16 cellular contexts compared by ENCODE assay signal in genomic region chr3:1533763-1534162, GRCh38.
DNase-seq lines count a peak whose midpoint lies in the region; TF ChIP-seq lines count a peak whose summit lies in the region.
"Had no signal": no experiment of that assay in that cellular context is flagged by ENCODE, and none has a peak within 500 bp of the region (broad histone marks: within the 10 kb centered on the region; RNA-seq: fewer than 3 reads in every experiment).

No MANE protein-coding gene starts in this region.

- no peak overlapping the region for H4K91ac ChIP-seq in trophoblast cell (ENCODE audit: low read depth, low read length)

- peaks cover 17% of the 10 kb centered on the region for H3K4me1 ChIP-seq in KMS-11 (ENCODE audit: low read depth, poor library complexity, severe bottlenecking)
- H3K4me1 ChIP-seq in OCI-LY3 (ENCODE audit: low read length) = peaks cover 22% of the 10 kb centered on the region
- H3K4me1 ChIP-seq in trophoblast cell (ENCODE audit: control insufficient read depth in 1 of 2, insufficient read depth in 2 of 2, low read length in 2 of 2) = no peaks in the 10 kb centered on the region

- H3K4me2 ChIP-seq in KMS-11 = peak overlapping the region; percentile 59; the same call in 1 of the 2 replicates
- H3K4me2 ChIP-seq in OCI-LY3 (ENCODE audit: low read length) = no peak overlapping the region
- no peak overlapping the region for H3K4me2 ChIP-seq in trophoblast cell (ENCODE audit: low read length)
- H3K4me2 ChIP-seq: BLaER1 treated with 17β-estradiol and CSF1 and Interleukin-3, amounts not matched to agents 10 nM and 100 nM had no signal

- no peak overlapping the region for H4K8ac ChIP-seq in trophoblast cell (ENCODE audit: low read depth, low read length)

- DNase-seq in mesothelial cell of epicardium (ENCODE audit: low spot score in 2 of 2, unreplicated experiment in 2 of 2) = no peak
- no peak for DNase-seq in trophoblast cell
- no peak for DNase-seq in dedifferentiated amniotic fluid mesenchymal stem cell (ENCODE audit: extremely low spot score)
- no peak for DNase-seq in stimulated activated CD4-positive, alpha-beta T cell treated with anti-CD3 and anti-CD28 coated beads, Interleukin-15, amount 100 ng/mL, for 24 hours
- DNase-seq in NCI-H2171 (lab: John Stamatoyannopoulos, UW) = no peak
- DNase-seq: 8988T; Calu3; CD8-positive, alpha-beta T cell; DMS79 treated with DMSO at 0.1 percent for 48 hours; GF-D8 had no signal

- no peaks in the 10 kb centered on the region for H3K79me2 ChIP-seq in KMS-11 (ENCODE audit: insufficient read depth, low read depth)
- H3K79me2 ChIP-seq in OCI-LY3 (ENCODE audit: low read length) = no peaks in the 10 kb centered on the region
- H3K79me2 ChIP-seq in trophoblast cell (ENCODE audit: control insufficient read depth, insufficient read depth, low read length, poor library complexity) = no peaks in the 10 kb centered on the region

- no peaks in the 10 kb centered on the region for H3K27me3 Mint-ChIP-seq in mesothelial cell of epicardium (ENCODE audit: low read depth)
- H3K27me3 Mint-ChIP-seq: B cell had no signal

- no peaks in the 10 kb centered on the region for H3K27me3 ChIP-seq in KMS-11 (ENCODE audit: insufficient read depth, low read depth)
- no peaks in the 10 kb centered on the region for H3K27me3 ChIP-seq in OCI-LY3 (ENCODE audit: low read depth, low read length)
- no peaks in the 10 kb centered on the region for H3K27me3 ChIP-seq in trophoblast cell (ENCODE audit: insufficient read depth, low read length)
- H3K27me3 ChIP-seq: BLaER1 treated with 17β-estradiol and CSF1 and Interleukin-3, amounts not matched to agents 10 nM and 100 nM had no signal

- no peaks in the 10 kb centered on the region for H4K20me1 ChIP-seq in KMS-11 (ENCODE audit: insufficient read depth)
- H4K20me1 ChIP-seq in OCI-LY3 (ENCODE audit: insufficient read depth, low read length) = no peaks in the 10 kb centered on the region
- H4K20me1 ChIP-seq: BLaER1 treated with 17β-estradiol and CSF1 and Interleukin-3, amounts not matched to agents 10 nM and 100 nM had no signal

- H3K9me3 Mint-ChIP-seq in mesothelial cell of epicardium = peaks cover 26% of the 10 kb centered on the region

- H3K9me3 ChIP-seq in OCI-LY3 (ENCODE audit: insufficient read depth, low read length) (no peaks in the 10 kb centered on the region), trophoblast cell (ENCODE audit: insufficient read depth, low read depth, low read length) (no peaks in the 10 kb centered on the region)
- H3K9me3 ChIP-seq: HAP-1 had no signal

- H4K12ac ChIP-seq in trophoblast cell (ENCODE audit: low read depth, low read length) = no peak overlapping the region

- H3K36me3 ChIP-seq in KMS-11 (ENCODE audit: insufficient read depth) (no peaks in the 10 kb centered on the region), OCI-LY3 (replicated peaks; ENCODE audit: low read depth, low read length) (no peaks in the 10 kb centered on the region), trophoblast cell (ENCODE audit: control insufficient read depth in 1 of 2, insufficient read depth in 2 of 2, low read length in 2 of 2) (no peaks in the 10 kb centered on the region)
- H3K36me3 ChIP-seq: BLaER1 treated with 17β-estradiol and CSF1 and Interleukin-3, amounts not matched to agents 10 nM and 100 nM; HAP-1 had no signal

- H2BK12ac ChIP-seq in trophoblast cell (ENCODE audit: low read length) = no peak overlapping the region

- no peak overlapping the region for H3K4me3 Mint-ChIP-seq in mesothelial cell of epicardium
- H3K4me3 Mint-ChIP-seq: B cell; CD8-positive, alpha-beta T cell had no signal

- H3K9ac ChIP-seq in KMS-11 = no peak overlapping the region
- no peak overlapping the region for H3K9ac ChIP-seq in OCI-LY3 (ENCODE audit: low read length)
- H3K9ac ChIP-seq in trophoblast cell (ENCODE audit: low read length) = no peak overlapping the region
- H3K9ac ChIP-seq: BLaER1 treated with 17β-estradiol and CSF1 and Interleukin-3, amounts not matched to agents 10 nM and 100 nM had no signal

- peak overlapping the region; percentile 95 for H3K23ac ChIP-seq in trophoblast cell (ENCODE audit: low read length)

- no peak overlapping the region for H2BK120ac ChIP-seq in trophoblast cell (ENCODE audit: insufficient read depth, low read length, poor library complexity)

- H2AFZ ChIP-seq in KMS-11 (ENCODE audit: low read depth) (peak overlapping the region; percentile 58; the same call in 1 of the 2 replicates), OCI-LY3 (ENCODE audit: low read depth, low read length) (peak overlapping the region; percentile 68; the same call in 1 of the 2 replicates), trophoblast cell (ENCODE audit: insufficient read depth, low read length, poor library complexity) (no peak overlapping the region)

- peaks cover 4% of the 10 kb centered on the region for H3K36me3 Mint-ChIP-seq in mesothelial cell of epicardium
- H3K36me3 Mint-ChIP-seq: CD8-positive, alpha-beta T cell had no signal

- H2BK5ac ChIP-seq in trophoblast cell (ENCODE audit: low read depth, low read length, poor library complexity) = no peak overlapping the region

- WGBS in trophoblast cell (ENCODE audit: extremely low coverage, insufficient coverage, insufficient read length) = no CpG with 5 or more reads among the region's 2 CpGs

- H2AK5ac ChIP-seq in trophoblast cell (ENCODE audit: low read length) = no peak overlapping the region

- no peak overlapping the region for H3K4ac ChIP-seq in trophoblast cell (ENCODE audit: low read depth, low read length)

- TF ChIP-seq CTCF in KMS-11 (conservative IDR thresholded peaks at IDR 0.05; ENCODE audit: low read depth, low read length) = no peak
- no peak for TF ChIP-seq CTCF in OCI-LY3 (IDR thresholded peaks at IDR 0.05; ENCODE audit: low read depth, low read length)
- no peak for TF ChIP-seq CTCF in mesothelial cell of epicardium (IDR thresholded peaks at IDR 0.05; ENCODE audit: unreplicated experiment)

- H3K27ac ChIP-seq in KMS-11 (no peak overlapping the region), OCI-LY3 (ENCODE audit: low read length) (peak overlapping the region; percentile 46; the same call in 1 of the 2 replicates), trophoblast cell (ENCODE audit: low read depth, low read length) (no peak overlapping the region)
- H3K27ac ChIP-seq: BLaER1 treated with 17β-estradiol and CSF1 and Interleukin-3, amounts not matched to agents 10 nM and 100 nM; HL-60 had no signal

- no peak overlapping the region for H3K18ac ChIP-seq in trophoblast cell (ENCODE audit: low read length)

- no peaks in the 10 kb centered on the region for H3K79me1 ChIP-seq in trophoblast cell (ENCODE audit: low read length)

- H3K4me3 ChIP-seq in KMS-11 (IDR thresholded peaks at IDR 0.05; ENCODE audit: insufficient read depth, low read depth, low read length) = no peak overlapping the region
- H3K4me3 ChIP-seq in OCI-LY3 (ENCODE audit: low read length) = no peak overlapping the region
- no peak overlapping the region for H3K4me3 ChIP-seq in trophoblast cell (ENCODE audit: low read depth, low read length)
- H3K4me3 ChIP-seq: BLaER1 treated with 17β-estradiol and CSF1 and Interleukin-3, amounts not matched to agents 10 nM and 100 nM; HAP-1 had no signal

- H3K4me1 Mint-ChIP-seq in mesothelial cell of epicardium = peaks cover 31% of the 10 kb centered on the region
- H3K4me1 Mint-ChIP-seq: B cell had no signal

- H3K14ac ChIP-seq in trophoblast cell (ENCODE audit: low read length) = no peak overlapping the region

- H3K27ac Mint-ChIP-seq in mesothelial cell of epicardium = peak overlapping the region; percentile 10
- H3K27ac Mint-ChIP-seq: B cell; CD8-positive, alpha-beta T cell had no signal
